In the genomic region with DNA sequence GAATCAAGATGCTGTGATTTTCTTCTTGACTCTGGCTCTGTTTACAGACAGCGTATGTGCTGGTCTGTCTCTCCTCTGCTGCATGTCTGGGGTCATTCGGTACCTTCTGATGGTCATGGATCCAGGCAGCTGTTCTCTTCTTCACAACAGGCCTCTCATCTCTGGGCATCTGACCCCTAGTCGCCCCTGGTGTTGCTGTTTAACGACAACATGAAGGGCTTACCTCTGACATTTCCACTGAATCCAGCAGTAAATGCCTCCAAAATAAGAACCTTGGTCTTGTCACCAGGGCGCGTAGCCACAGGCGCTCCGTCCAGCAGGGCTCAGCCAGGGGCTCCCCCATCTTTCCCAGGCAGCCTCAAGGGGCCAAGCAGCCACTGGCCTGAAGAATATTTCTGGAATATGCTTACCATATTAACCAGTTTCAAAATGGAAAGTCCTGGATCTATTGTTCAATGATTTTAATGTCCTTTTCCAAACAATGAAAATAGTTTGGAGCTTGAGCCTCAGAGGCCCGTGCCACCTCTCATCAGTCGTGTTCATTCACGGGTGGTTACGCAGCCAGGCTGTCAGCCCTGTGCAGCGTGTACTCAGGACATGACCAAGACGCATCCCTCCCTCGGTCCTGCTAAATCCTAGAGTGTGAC, we compare ENCODE assay signal across 11 cellular contexts. TPM values are rescaled to one million over a fixed set of nuclear protein-coding genes. Genes with fewer than 3 reads are reported as not detected.
"Had no signal": no experiment of that assay in that cellular context is flagged by ENCODE, and none has a peak within 500 bp of the region (broad histone marks: within the 10 kb centered on the region; RNA-seq: fewer than 3 reads in every experiment).

No MANE protein-coding gene starts in this region.

- H3K27ac ChIP-seq: ovary, vagina had no signal

- H3K4me3 ChIP-seq: mucosa of descending colon, ovary, vagina had no signal

- DNase-seq: activated CD4-positive, alpha-beta memory T cell treated with anti-CD3 and anti-CD28 coated beads, Interleukin-2, amount 10 ng/mL, durations not matched to agents 7 days and 5 days; mucosa of descending colon; T-helper 9 cell had no signal

- H3K9me3 Mint-ChIP-seq: activated CD4-positive, alpha-beta memory T cell treated with anti-CD3 and anti-CD28 coated beads, Interleukin-2, amount 10 ng/mL, durations not matched to agents 7 days and 5 days; activated naive CD4-positive, alpha-beta T cell treated with anti-CD3 and anti-CD28 coated beads, Interleukin-2, amount 50 U/mL, for 24 hours had no signal

- H3K9me3 ChIP-seq: mucosa of descending colon, ovary, vagina had no signal

- H3K36me3 ChIP-seq: ovary, vagina had no signal

- H3K36me3 Mint-ChIP-seq: activated naive CD4-positive, alpha-beta T cell treated with anti-CD3 and anti-CD28 coated beads, Interleukin-2, amount 50 U/mL, for 24 hours had no signal

- ATAC-seq: mucosa of descending colon had no signal

- H3K4me1 ChIP-seq: vagina had no signal

- H3K27ac Mint-ChIP-seq: activated CD4-positive, alpha-beta memory T cell treated with anti-CD3 and anti-CD28 coated beads, Interleukin-2, amount 10 ng/mL, durations not matched to agents 7 days and 5 days; activated naive CD4-positive, alpha-beta T cell treated with anti-CD3 and anti-CD28 coated beads, Interleukin-2, amount 50 U/mL, for 24 hours had no signal

- H3K27me3 Mint-ChIP-seq: activated CD4-positive, alpha-beta memory T cell treated with anti-CD3 and anti-CD28 coated beads, Interleukin-2, amount 10 ng/mL, durations not matched to agents 7 days and 5 days had no signal

- H3K4me3 Mint-ChIP-seq: activated CD4-positive, alpha-beta memory T cell treated with anti-CD3 and anti-CD28 coated beads, Interleukin-2, amount 10 ng/mL, durations not matched to agents 7 days and 5 days; activated naive CD4-positive, alpha-beta T cell treated with anti-CD3 and anti-CD28 coated beads, Interleukin-2, amount 50 U/mL, for 24 hours; brain had no signal

- H3K4me1 Mint-ChIP-seq: activated CD4-positive, alpha-beta memory T cell treated with anti-CD3 and anti-CD28 coated beads, Interleukin-2, amount 10 ng/mL, durations not matched to agents 7 days and 5 days; activated naive CD4-positive, alpha-beta T cell treated with anti-CD3 and anti-CD28 coated beads, Interleukin-2, amount 50 U/mL, for 24 hours had no signal

- H3K27me3 ChIP-seq: ovary, vagina had no signal

RNA-seq across cellular contexts. Expression of a gene that starts 30.3 kb away (rescaled TPM):
- total RNA-seq: activated CD4-positive, alpha-beta memory T cell treated with anti-CD3 and anti-CD28 coated beads, Interleukin-2, amount 10 ng/mL, durations not matched to agents 7 days and 5 days; dermis microvascular lymphatic vessel endothelial cell; glomerular endothelial cell; lung microvascular endothelial cell; mucosa of descending colon; renal cortical epithelial cell; vagina had no signal
